Comparison of ENCODE assay signal across 1 cellular context in genomic region chr4:74098628-74098995, GRCh38.
TF ChIP-seq lines count a peak whose summit lies in the region.

No MANE protein-coding gene starts in this region.

TF ChIP-seq in K562, 482 proteins besides CTCF, POLR2A, EP300 and RAD21 (continued from another document and continues in another):
- TF ChIP-seq, protein P1, sequence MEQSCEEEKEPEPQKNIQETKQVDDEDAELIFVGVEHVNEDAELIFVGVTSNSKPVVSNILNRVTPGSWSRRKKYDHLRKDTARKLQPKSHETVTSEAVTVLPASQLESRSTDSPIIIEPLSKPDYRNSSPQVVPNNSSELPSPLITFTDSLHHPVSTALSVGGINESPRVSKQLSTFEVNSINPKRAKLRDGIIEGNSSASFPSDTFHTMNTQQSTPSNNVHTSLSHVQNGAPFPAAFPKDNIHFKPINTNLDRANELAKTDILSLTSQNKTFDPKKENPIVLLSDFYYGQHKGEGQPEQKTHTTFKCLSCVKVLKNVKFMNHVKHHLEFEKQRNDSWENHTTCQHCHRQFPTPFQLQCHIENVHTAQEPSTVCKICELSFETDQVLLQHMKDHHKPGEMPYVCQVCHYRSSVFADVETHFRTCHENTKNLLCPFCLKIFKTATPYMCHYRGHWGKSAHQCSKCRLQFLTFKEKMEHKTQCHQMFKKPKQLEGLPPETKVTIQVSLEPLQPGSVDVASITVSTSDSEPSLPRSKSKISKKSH (CRISPR knock-in tag; IDR thresholded peaks at IDR 0.05): no peak
- TF ChIP-seq NELFE (IDR thresholded peaks at IDR 0.05; ENCODE audit: insufficient read depth, insufficient read length) (no peak), L3MBTL2 (IDR thresholded peaks at IDR 0.05) (no peak), ATF6 (CRISPR knock-in tag; IDR thresholded peaks at IDR 0.05) (no peak), BRD4 (IDR thresholded peaks at IDR 0.05) (peak; percentile 84; the same call in 1 of the 2 replicates), BRD9 (IDR thresholded peaks at IDR 0.05; ENCODE audit: low read depth, partially characterized antibody) (peak; percentile 39), MTA2 (IDR thresholded peaks at IDR 0.05; ENCODE audit: low read depth) (no peak), JUNB (CRISPR knock-in tag; conservative IDR thresholded peaks at IDR 0.05) (no peak), NFIC (IDR thresholded peaks at IDR 0.05) (0 out of 2 replicates have a peak, but pooled peaks have one; percentile 2), YY1 (IDR thresholded peaks at IDR 0.05; ENCODE audit: borderline replicate concordance in 1 of 3, control insufficient read depth in 1 of 3, extremely low read depth in 1 of 3, insufficient read depth in 3 of 3, insufficient read length in 1 of 3, insufficient replicate concordance in 2 of 3, low read depth in 1 of 3, low read length in 2 of 3) (peak in 1 of 3 experiments; percentile 26), MGA (IDR thresholded peaks at IDR 0.05) (no peak), ZNF318 (IDR thresholded peaks at IDR 0.05; ENCODE audit: borderline replicate concordance in 1 of 2, low read depth in 1 of 2) (no peak), POU5F1 (IDR thresholded peaks at IDR 0.05; ENCODE audit: borderline replicate concordance, low read depth, low read length, partially characterized antibody) (no peak), RUNX1 (IDR thresholded peaks at IDR 0.05; ENCODE audit: low read depth) (no peak), DIDO1 (tag; IDR thresholded peaks at IDR 0.05; ENCODE audit: low read depth) (no peak), SETDB1 (IDR thresholded peaks at IDR 0.05; ENCODE audit: low read length) (no peak), NR2C1 (IDR thresholded peaks at IDR 0.05) (no peak), NR2C1 (tag; IDR thresholded peaks at IDR 0.05) (no peak), ZFP1 (CRISPR knock-in tag; IDR thresholded peaks at IDR 0.05) (no peak), PRPF4 (IDR thresholded peaks at IDR 0.05; ENCODE audit: insufficient read depth, low read depth, low read length, poor library complexity, severe bottlenecking) (no peak), NONO (IDR thresholded peaks at IDR 0.05; ENCODE audit: low read depth in 2 of 2, low read length in 1 of 2) (no peak), SOX6 (IDR thresholded peaks at IDR 0.05) (no peak), LCOR (CRISPR knock-in tag; IDR thresholded peaks at IDR 0.05) (no peak), UBTF (IDR thresholded peaks at IDR 0.05; ENCODE audit: borderline replicate concordance in 1 of 2, low read depth in 2 of 2, low read length in 2 of 2) (peak in 1 of 2 experiments; percentile 1; a peak in 1 of 4 replicates), POLR2B (IDR thresholded peaks at IDR 0.05; ENCODE audit: low read depth, partially characterized antibody) (no peak), GTF2E2 (tag; IDR thresholded peaks at IDR 0.05) (no peak), ZNF224 (CRISPR knock-in tag; IDR thresholded peaks at IDR 0.05) (no peak), KLF6 (CRISPR knock-in tag; IDR thresholded peaks at IDR 0.05; ENCODE audit: borderline replicate concordance) (no peak), SIN3A (IDR thresholded peaks at IDR 0.05; ENCODE audit: borderline replicate concordance in 2 of 2, control insufficient read depth in 1 of 2, low read depth in 2 of 2, low read length in 2 of 2) (no peak), SMARCB1 (IDR thresholded peaks at IDR 0.05; ENCODE audit: insufficient read length, low read depth) (no peak), ZBTB17 (CRISPR knock-in tag; IDR thresholded peaks at IDR 0.05) (no peak), STAG1 (CRISPR knock-in tag; IDR thresholded peaks at IDR 0.05; ENCODE audit: borderline replicate concordance) (no peak), HDAC8 (tag; IDR thresholded peaks at IDR 0.05) (no peak)
